In genomic region chr13:48233886-48234488, GRCh38 we compare ENCODE assay signal across 8 cellular contexts. TPM values are rescaled to one million over a fixed set of nuclear protein-coding genes. Genes with fewer than 3 reads are reported as not detected.
DNase-seq lines count a peak whose midpoint lies in the region; ATAC-seq and TF ChIP-seq lines count a peak whose summit lies in the region.

No MANE protein-coding gene starts in this region.

- TF ChIP-seq CTCF in dorsolateral prefrontal cortex (IDR thresholded peaks at IDR 0.05 in 54 of 56, conservative IDR thresholded peaks at IDR 0.05 in 2 of 56; ENCODE audit: low read depth in 1 of 56, partially characterized antibody in 56 of 56) = no peak

- H3K27me3 ChIP-seq in dorsolateral prefrontal cortex = no peaks in the 10 kb centered on the region

- peak; percentile 42 for DNase-seq in NCI-H146 treated with DMSO at 0.1 percent for 48 hours (lab: John Stamatoyannopoulos, UW; ENCODE audit: unreplicated experiment)
- no peak for DNase-seq in dorsolateral prefrontal cortex
- peak; percentile 63 for DNase-seq in midbrain (lab: John Stamatoyannopoulos, UW)
- no peak for DNase-seq in NCI-H2107 treated with DMSO at 0.1 percent for 48 hours (lab: John Stamatoyannopoulos, UW; ENCODE audit: unreplicated experiment)
- DNase-seq in GDM1 (lab: John Stamatoyannopoulos, UW) = no peak

- no peak for TF ChIP-seq POLR2A in GM18505 (IDR thresholded peaks at IDR 0.05; ENCODE audit: borderline replicate concordance, extremely low read depth, insufficient read depth, insufficient read length)

- H3K4me3 ChIP-seq in dorsolateral prefrontal cortex = peak overlapping the region; percentile 61 to 100 (median 94)

- peak; percentile 6 for ATAC-seq in GM18505 (IDR thresholded peaks at IDR 0.05; ENCODE audit: unreplicated experiment)
- no peak for ATAC-seq in HG02623 (IDR thresholded peaks at IDR 0.05; ENCODE audit: unreplicated experiment)
- ATAC-seq in GM21737 (IDR thresholded peaks at IDR 0.05; ENCODE audit: unreplicated experiment) = no peak

- H3K27ac ChIP-seq in dorsolateral prefrontal cortex = peak overlapping the region; percentile 90 to 100 (median 99)

- intact Hi-C loops in dorsolateral prefrontal cortex (cut with DNase I) = loop anchor here (1.0 to 10.0 kb wide), 6 partner anchors 68 to 351 kb away; partner anchors contain the start of genes MED4 (in 2 of the 2) and RB1 (in 2 of the 2)

RNA-seq across cellular contexts. Expression of gene ITM2B, which starts 1.0 kb away (rescaled TPM):
- total RNA-seq in dorsolateral prefrontal cortex = 100 to 1,000 TPM; 414 to 659 (median 555) TPM

Comparison
In these comparisons a context has a peak if more than half of its experiments do, and no peak if none do; other contexts are left out.
1. DNase-seq: peak in NCI-H146 treated with DMSO at 0.1 percent for 48 hours (single experiment) and midbrain (single experiment); none in dorsolateral prefrontal cortex (0 of 10), NCI-H2107 treated with DMSO at 0.1 percent for 48 hours (single experiment) and GDM1 (single experiment).